In the genomic region with DNA sequence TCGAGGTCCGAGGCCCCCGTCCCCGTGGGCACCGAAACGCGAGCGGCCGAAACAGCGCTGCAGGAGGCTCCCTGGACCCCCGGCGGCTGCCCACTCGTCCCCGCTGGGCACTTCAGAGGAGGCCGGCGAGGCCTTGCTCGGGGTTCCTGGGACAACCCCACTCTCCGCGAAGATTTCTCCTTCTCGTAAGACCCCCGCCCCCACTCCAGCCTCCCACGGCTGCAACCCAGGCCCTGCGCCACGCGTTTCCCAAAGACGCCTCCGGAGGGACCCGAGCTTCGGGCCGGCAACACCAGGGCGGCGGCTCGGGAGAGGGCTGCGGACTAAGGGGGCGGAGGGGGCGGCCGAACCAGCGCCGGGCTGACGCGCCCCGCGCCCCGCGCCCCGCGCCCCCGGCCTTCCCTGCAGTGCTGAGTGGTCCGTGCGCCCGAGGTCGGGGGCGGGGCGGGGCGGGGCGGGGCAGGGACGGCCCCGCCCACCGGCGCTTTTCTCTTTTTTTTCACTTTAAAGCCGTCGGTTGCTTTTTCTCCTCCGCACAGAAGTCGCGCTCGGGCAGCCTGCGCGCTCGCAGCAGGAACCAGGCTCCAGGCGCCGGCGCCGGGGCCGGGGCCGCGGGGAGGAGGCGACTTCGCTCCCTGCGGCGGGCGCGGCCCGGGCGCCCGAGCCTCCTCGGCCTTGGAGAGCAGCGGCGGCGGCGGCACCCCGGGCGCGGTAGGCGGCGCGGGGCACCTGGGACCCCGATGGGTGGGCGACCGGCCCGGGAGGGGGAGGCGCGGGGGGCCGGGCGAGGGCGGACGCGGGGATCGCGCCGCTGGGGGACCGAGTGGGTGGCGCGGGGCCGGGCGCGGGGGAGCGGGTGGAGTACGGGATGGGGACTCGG, we compare ENCODE assay signal across 8 cellular contexts. TPM values are rescaled to one million over a fixed set of nuclear protein-coding genes. Genes with fewer than 3 reads are reported as not detected.
DNase-seq lines count a peak whose midpoint lies in the region; TF ChIP-seq lines count a peak whose summit lies in the region.

A gene (plus strand): TSS at position 534 of the 880 bp plus-strand sequence. CDS start 62,998 bp downstream, outside the sequence.

- H3K9me3 ChIP-seq in neuronal stem cell (replicated peaks in 1 of 2; ENCODE audit: control insufficient read depth in 2 of 2, insufficient read depth in 1 of 2, low read depth in 1 of 2, low read length in 2 of 2) (peaks cover 4 to 13% of the 10 kb centered on the region in 2 donors), thyroid gland (no peaks in the 10 kb centered on the region)

- H3K4me1 ChIP-seq in neuronal stem cell (ENCODE audit: control insufficient read depth in 2 of 2, insufficient read depth in 1 of 2, low read depth in 1 of 2, low read length in 2 of 2) (peaks cover 4 to 11% of the 10 kb centered on the region in 2 donors), thyroid gland (peaks cover 37 to 51% of the 10 kb centered on the region in 2 donors)

- no peak within 1 kb of the TSS for H3K27ac Mint-ChIP-seq in activated naive CD4-positive, alpha-beta T cell treated with anti-CD3 and anti-CD28 coated beads for 36 hours

- H3K4me3 ChIP-seq in neuronal stem cell (ENCODE audit: low read length in 2 of 2), result peak within 1 kb of the TSS; percentile 21 to 82
- H3K4me3 ChIP-seq in thyroid gland (replicated peaks in 1 of 3), result peak within 1 kb of the TSS; percentile 71 to 86 (median 73)

- intact Hi-C loops in activated naive CD4-positive, alpha-beta T cell treated with anti-CD3 and anti-CD28 coated beads for 36 hours (cut with micrococcal nuclease), result loop anchor here (5.0 kb wide), 1 partner anchor 120 kb away; no protein-coding TSS in a partner anchor
- intact Hi-C loops in thyroid gland (cut with DNase I), result no loop called here

- WGBS in neuronal stem cell (ENCODE audit: extremely low coverage in 2 of 2, insufficient read length in 2 of 2, insufficient replicate concordance in 1 of 2), 2 donors, result no CpG with 5 or more reads among the region's 119 CpGs
- 0 to 2% methylated on average over 3 to 42 of the region's 119 CpGs for WGBS in thyroid gland, 2 donors

- peak within 1 kb of the TSS; percentile 80 for H3K23ac ChIP-seq in neuronal stem cell (ENCODE audit: low read depth, low read length, poor library complexity)

- H4K91ac ChIP-seq in neuronal stem cell (ENCODE audit: low read depth, low read length, poor library complexity), result no peak within 1 kb of the TSS

- no peaks in the 10 kb centered on the region for H3K36me3 Mint-ChIP-seq in activated naive CD4-positive, alpha-beta T cell treated with anti-CD3 and anti-CD28 coated beads for 36 hours (ENCODE audit: low read depth)

- peak within 1 kb of the TSS; percentile 96 for H2BK15ac ChIP-seq in neuronal stem cell (ENCODE audit: low read length)

- H2AK5ac ChIP-seq in neuronal stem cell (ENCODE audit: low read depth, low read length), result peak within 1 kb of the TSS; percentile 74

- no peak for TF ChIP-seq CTCF in thyroid gland (IDR thresholded peaks at IDR 0.05)

- H3K9me3 Mint-ChIP-seq in activated naive CD4-positive, alpha-beta T cell treated with anti-CD3 and anti-CD28 coated beads for 36 hours, result peaks cover 6% of the 10 kb centered on the region

- peak within 1 kb of the TSS; percentile 90 for H3K4me2 ChIP-seq in neuronal stem cell (ENCODE audit: insufficient read depth, low read length, poor library complexity, severe bottlenecking)

- no peaks in the 10 kb centered on the region for H3K36me3 ChIP-seq in neuronal stem cell (replicated peaks in 1 of 2; ENCODE audit: control insufficient read depth in 2 of 2, insufficient read depth in 2 of 2, low read length in 2 of 2)
- H3K36me3 ChIP-seq in thyroid gland, result no peaks in the 10 kb centered on the region

- H3K4me3 Mint-ChIP-seq in activated naive CD4-positive, alpha-beta T cell treated with anti-CD3 and anti-CD28 coated beads for 36 hours, result peak within 1 kb of the TSS; percentile 31

- DNase-seq in ELR (ENCODE audit: low read depth) (peak; percentile 83), HK-2 (ENCODE audit: unreplicated experiment) (peak; percentile 77), globus pallidus (ENCODE audit: low spot score) (peak; percentile 84), neuronal stem cell (ENCODE audit: low spot score) (peak; percentile 78), thyroid gland (peak; percentile 80 to 82), NCI-H524 treated with DMSO at 0.1 percent for 48 hours (lab: John Stamatoyannopoulos, UW) (no peak)
- DNase-seq in activated naive CD4-positive, alpha-beta T cell treated with anti-CD3 and anti-CD28 coated beads for 36 hours, result peak; percentile 73

- no peak within 1 kb of the TSS for H2BK5ac ChIP-seq in neuronal stem cell (ENCODE audit: low read length)

- no peaks in the 10 kb centered on the region for H3K27me3 Mint-ChIP-seq in activated naive CD4-positive, alpha-beta T cell treated with anti-CD3 and anti-CD28 coated beads for 36 hours (ENCODE audit: low read depth)

- peaks cover 23% of the 10 kb centered on the region for H3K4me1 Mint-ChIP-seq in activated naive CD4-positive, alpha-beta T cell treated with anti-CD3 and anti-CD28 coated beads for 36 hours (ENCODE audit: low read depth)

- H4K8ac ChIP-seq in neuronal stem cell (ENCODE audit: low read depth, low read length), result no peak within 1 kb of the TSS

- peak within 1 kb of the TSS; percentile 17 for H3K4ac ChIP-seq in neuronal stem cell (ENCODE audit: low read length)

- peaks cover 0 to 54% (median 14%) of the 10 kb centered on the region in 3 experiments for H3K27me3 ChIP-seq in neuronal stem cell (ENCODE audit: control insufficient read depth in 3 of 3, insufficient read depth in 3 of 3, low read depth in 1 of 3, low read length in 3 of 3)
- H3K27me3 ChIP-seq in thyroid gland, result no peaks in the 10 kb centered on the region

- H3K27ac ChIP-seq in neuronal stem cell (replicated peaks; ENCODE audit: low read length) (no peak within 1 kb of the TSS), thyroid gland (peak within 1 kb of the TSS; percentile 94 to 97 (median 95))

- TF ChIP-seq POLR2A in Raji (IDR thresholded peaks at IDR 0.05; ENCODE audit: insufficient read depth, low read depth, low read length) (0 out of 2 replicates have a peak, but pooled peaks have one; percentile 36), thyroid gland (IDR thresholded peaks at IDR 0.05) (peak; percentile 78 to 93)

- no peak within 1 kb of the TSS for H2BK120ac ChIP-seq in neuronal stem cell (ENCODE audit: low read depth, low read length)

- peak within 1 kb of the TSS; percentile 89 for H3K9ac ChIP-seq in neuronal stem cell (ENCODE audit: low read depth, low read length, poor library complexity)

- peak within 1 kb of the TSS; percentile 97 for H3K18ac ChIP-seq in neuronal stem cell (ENCODE audit: low read length)

- peak within 1 kb of the TSS; percentile 62 for H2AFZ ChIP-seq in neuronal stem cell (ENCODE audit: low read length)

- CTCF ChIA-PET in activated naive CD4-positive, alpha-beta T cell treated with anti-CD3 and anti-CD28 coated beads for 36 hours (lab: Charles Lee), result interaction anchor here (1.3 to 6.1 kb wide), 3 partner anchors 127 to 198 kb away, joined by 3 to 118 read pairs (median 6); no protein-coding TSS in a partner anchor

- no peak within 1 kb of the TSS for H2BK12ac ChIP-seq in neuronal stem cell (ENCODE audit: low read length)

- peak within 1 kb of the TSS; percentile 47 for H3K14ac ChIP-seq in neuronal stem cell (ENCODE audit: low read length)

- peaks cover 6% of the 10 kb centered on the region for H3K79me1 ChIP-seq in neuronal stem cell (ENCODE audit: low read depth, low read length)

RNA-seq across cellular contexts. Expression of the gene that starts here (rescaled TPM):
- total RNA-seq in activated naive CD4-positive, alpha-beta T cell treated with anti-CD3 and anti-CD28 coated beads for 36 hours, result 1 to 10 TPM; 4.8 to 5.0 TPM
- 5.2 TPM for polyA plus RNA-seq in neuronal stem cell (2013, experiment 1 of 2)
- polyA plus RNA-seq in neuronal stem cell (2013, experiment 2 of 2), result 5.1 TPM
- total RNA-seq in thyroid gland, result 10 to 100 TPM; 30.5 to 65.0 (median 36.2) TPM

Comparison
In these comparisons a context has a peak if more than half of its experiments do, and no peak if none do; other contexts are left out.
1. RNA of the gene that starts here (total RNA-seq): 30.5 to 65.0 TPM in thyroid gland; 4.8 to 5.0 TPM in activated naive CD4-positive, alpha-beta T cell treated with anti-CD3 and anti-CD28 coated beads for 36 hours; every median in the first group is over 4 times any median in the second.